1 cellular context compared by ENCODE assay signal in genomic region chr1:153977250-153978240, GRCh38.
TF ChIP-seq lines count a peak whose summit lies in the region.

Gene JTB (minus strand): TSS chr1:153977674. CDS start chr1:153977252, 422 bp downstream.

TF ChIP-seq in HepG2, 621 proteins besides CTCF, POLR2A, EP300 and RAD21 (continued from another document and continues in another):
- TF ChIP-seq HMGXB4 (CRISPR knock-in tag; IDR thresholded peaks at IDR 0.05; ENCODE audit: borderline replicate concordance in 1 of 2, low read depth in 1 of 2) (peak; percentile 68 to 85), FOXP1 (IDR thresholded peaks at IDR 0.05) (no peak), FOXP1 (CRISPR knock-in tag; IDR thresholded peaks at IDR 0.05) (no peak), ZNF646 (CRISPR knock-in tag; IDR thresholded peaks at IDR 0.05) (no peak), IRF1 (CRISPR knock-in tag; IDR thresholded peaks at IDR 0.05; ENCODE audit: low read depth) (no peak), SALL2 (CRISPR knock-in tag; IDR thresholded peaks at IDR 0.05) (peak; percentile 47; the same call in 1 of the 2 replicates), TOE1 (CRISPR knock-in tag; IDR thresholded peaks at IDR 0.05) (peak; percentile 49; the same call in 1 of the 2 replicates), ESRRA (CRISPR knock-in tag; IDR thresholded peaks at IDR 0.05; ENCODE audit: low read depth) (peak; percentile 53; the same call in 1 of the 2 replicates), ZBTB39 (CRISPR knock-in tag; IDR thresholded peaks at IDR 0.05) (no peak), SMC3 (IDR thresholded peaks at IDR 0.05; ENCODE audit: low read length) (no peak), ZNF10 (CRISPR knock-in tag; IDR thresholded peaks at IDR 0.05; ENCODE audit: borderline replicate concordance, low read depth) (no peak), SAP130 (CRISPR knock-in tag; IDR thresholded peaks at IDR 0.05; ENCODE audit: low read depth) (peak; percentile 89), ZNF20 (CRISPR knock-in tag; IDR thresholded peaks at IDR 0.05) (no peak), CREB3 (CRISPR knock-in tag; IDR thresholded peaks at IDR 0.05) (no peak), ATAD3A (CRISPR knock-in tag; IDR thresholded peaks at IDR 0.05) (no peak), ZNF747 (CRISPR knock-in tag; IDR thresholded peaks at IDR 0.05; ENCODE audit: borderline replicate concordance) (peak; percentile 66), CEBPG (CRISPR knock-in tag; IDR thresholded peaks at IDR 0.05) (peak; percentile 13), ZHX1 (CRISPR knock-in tag; IDR thresholded peaks at IDR 0.05; ENCODE audit: low read depth) (no peak; the same call in 1 of the 2 replicates), ZNF513 (CRISPR knock-in tag; conservative IDR thresholded peaks at IDR 0.05) (no peak), TFE3 (CRISPR knock-in tag; IDR thresholded peaks at IDR 0.05) (peak; percentile 12; the same call in 1 of the 2 replicates), YEATS2 (CRISPR knock-in tag; IDR thresholded peaks at IDR 0.05; ENCODE audit: borderline replicate concordance) (0 out of 2 replicates have a peak, but pooled peaks have one; percentile 49), ZBTB20 (CRISPR knock-in tag; IDR thresholded peaks at IDR 0.05; ENCODE audit: borderline replicate concordance, low read depth) (0 out of 2 replicates have a peak, but pooled peaks have one; percentile 55), E2F2 (CRISPR knock-in tag; IDR thresholded peaks at IDR 0.05; ENCODE audit: borderline replicate concordance) (peak; percentile 16; the same call in 1 of the 2 replicates), ZC3H4 (CRISPR knock-in tag; IDR thresholded peaks at IDR 0.05; ENCODE audit: borderline replicate concordance) (no peak), NFYC (CRISPR knock-in tag; IDR thresholded peaks at IDR 0.05) (peak; percentile 60), ZFX (CRISPR knock-in tag; IDR thresholded peaks at IDR 0.05; ENCODE audit: low read depth) (peak; percentile 93), NR2F6 (IDR thresholded peaks at IDR 0.05) (no peak), NR2F6 (CRISPR knock-in tag; IDR thresholded peaks at IDR 0.05) (0 out of 2 replicates have a peak, but pooled peaks have one; percentile 43), MXD4 (CRISPR knock-in tag; IDR thresholded peaks at IDR 0.05) (peak; percentile 16), MAFK (conservative IDR thresholded peaks at IDR 0.05 in 1 of 2, IDR thresholded peaks at IDR 0.05 in 1 of 2; ENCODE audit: low read length in 2 of 2) (no peak), ZNF251 (CRISPR knock-in tag; IDR thresholded peaks at IDR 0.05) (no peak), MYPOP (CRISPR knock-in tag; IDR thresholded peaks at IDR 0.05) (no peak)
